ENCODE assay signal across 27 cellular contexts in the genomic region with DNA sequence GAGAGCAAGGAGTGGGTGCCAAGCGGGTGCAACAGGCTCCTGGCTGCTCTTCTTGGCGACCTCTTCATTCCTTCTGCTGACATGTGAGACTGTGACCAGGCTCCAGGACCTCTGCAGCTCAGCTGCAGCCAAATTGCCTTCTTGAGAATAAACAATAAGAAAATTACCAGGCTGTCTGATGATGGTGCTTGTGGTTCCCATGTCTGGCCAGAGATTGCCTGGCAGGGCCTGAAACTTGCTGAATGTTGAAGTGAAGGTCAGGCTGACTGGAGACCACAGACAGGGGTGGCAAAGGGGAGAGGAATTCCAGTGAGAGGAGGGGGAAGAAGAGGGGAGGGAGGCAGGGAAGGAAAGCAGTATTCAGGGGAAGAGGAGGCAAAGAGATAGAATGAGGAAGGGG.
"Had no signal": no experiment of that assay in that cellular context is flagged by ENCODE, and none has a peak within 500 bp of the region (broad histone marks: within the 10 kb centered on the region; RNA-seq: fewer than 3 reads in every experiment).

No MANE protein-coding gene starts in this region.

- H3K9me3 Mint-ChIP-seq: stimulated activated effector memory CD8-positive, alpha-beta T cell treated with anti-CD3 and anti-CD28 coated beads, Interleukin-12 subunit alpha, Interleukin-12 subunit beta, amount 100 ng/mL, for 72 hours had no signal

- H3K4me1 ChIP-seq: left lung, prostate gland, testis had no signal

- H3K4me3 ChIP-seq: gastrocnemius medialis, left lung, prostate gland, sigmoid colon, stomach, testis, tibial artery had no signal

- H3K9me3 ChIP-seq: gastrocnemius medialis, left lung, prostate gland, sigmoid colon, stomach, testis, tibial artery had no signal

- H3K27ac ChIP-seq: epithelial cell of prostate, left lung, prostate gland, stomach, testis, tibial artery had no signal

- H3K4me1 Mint-ChIP-seq: endodermal cell; memory B cell; naive B cell; neural crest cell; stimulated activated effector memory CD8-positive, alpha-beta T cell treated with anti-CD3 and anti-CD28 coated beads, Interleukin-12 subunit alpha, Interleukin-12 subunit beta, amount 100 ng/mL, for 72 hours had no signal

- DNase-seq: cerebellar nuclear complex; cortex of kidney; effector CD4-positive, alpha-beta T cell; endodermal cell; foreskin fibroblast; gastrocnemius medialis; head of caudate nucleus; left cardiac atrium; left lung; naive B cell; right cardiac atrium; sigmoid colon; stimulated activated CD4-positive, alpha-beta T cell treated with anti-CD3 and anti-CD28 coated beads, Interleukin-2, amount 100 ng/mL, for 24 hours; stimulated activated CD4-positive, alpha-beta T cell treated with anti-CD3 and anti-CD28 coated beads, Interleukin-4, amount 100 ng/mL, for 24 hours; stimulated activated naive CD4-positive, alpha-beta T cell treated with Interleukin-2 at 50 U/mL for 16 hours; stomach; substantia nigra; testis; tibial artery had no signal

- H3K27me3 ChIP-seq: gastrocnemius medialis, left lung, sigmoid colon, stomach, testis, tibial artery had no signal

- ATAC-seq: esophagus mucosa; gastrocnemius medialis; left cardiac atrium; left lung; natural killer cell treated with Interleukin-12 subunit alpha and Interleukin-12 subunit beta and Interleukin-15 and Interleukin-18, amount 100 ng/mL, for 72 hours; right cardiac atrium; stimulated activated effector memory CD8-positive, alpha-beta T cell treated with anti-CD3 and anti-CD28 coated beads, Interleukin-12 subunit alpha, Interleukin-12 subunit beta, amount 100 ng/mL, for 72 hours had no signal

- H3K36me3 ChIP-seq: gastrocnemius medialis, left lung, prostate gland, sigmoid colon, stomach, tibial artery had no signal

- H3K27ac Mint-ChIP-seq: endodermal cell; memory B cell; naive B cell; natural killer cell treated with Interleukin-12 subunit alpha and Interleukin-12 subunit beta and Interleukin-15 and Interleukin-18, amount 100 ng/mL, for 72 hours; stimulated activated effector memory CD8-positive, alpha-beta T cell treated with anti-CD3 and anti-CD28 coated beads, Interleukin-12 subunit alpha, Interleukin-12 subunit beta, amount 100 ng/mL, for 72 hours; type B pancreatic cell had no signal

- H3K4me3 Mint-ChIP-seq: endodermal cell; memory B cell; naive B cell; natural killer cell treated with Interleukin-12 subunit alpha and Interleukin-12 subunit beta and Interleukin-15 and Interleukin-18, amount 100 ng/mL, for 72 hours; neural crest cell; stimulated activated effector memory CD8-positive, alpha-beta T cell treated with anti-CD3 and anti-CD28 coated beads, Interleukin-12 subunit alpha, Interleukin-12 subunit beta, amount 100 ng/mL, for 72 hours; type B pancreatic cell had no signal

- H3K36me3 Mint-ChIP-seq: memory B cell; naive B cell; natural killer cell treated with Interleukin-12 subunit alpha and Interleukin-12 subunit beta and Interleukin-15 and Interleukin-18, amount 100 ng/mL, for 72 hours; stimulated activated effector memory CD8-positive, alpha-beta T cell treated with anti-CD3 and anti-CD28 coated beads, Interleukin-12 subunit alpha, Interleukin-12 subunit beta, amount 100 ng/mL, for 72 hours; type B pancreatic cell had no signal
